Comparison of ENCODE assay signal across 15 cellular contexts in the genomic region with DNA sequence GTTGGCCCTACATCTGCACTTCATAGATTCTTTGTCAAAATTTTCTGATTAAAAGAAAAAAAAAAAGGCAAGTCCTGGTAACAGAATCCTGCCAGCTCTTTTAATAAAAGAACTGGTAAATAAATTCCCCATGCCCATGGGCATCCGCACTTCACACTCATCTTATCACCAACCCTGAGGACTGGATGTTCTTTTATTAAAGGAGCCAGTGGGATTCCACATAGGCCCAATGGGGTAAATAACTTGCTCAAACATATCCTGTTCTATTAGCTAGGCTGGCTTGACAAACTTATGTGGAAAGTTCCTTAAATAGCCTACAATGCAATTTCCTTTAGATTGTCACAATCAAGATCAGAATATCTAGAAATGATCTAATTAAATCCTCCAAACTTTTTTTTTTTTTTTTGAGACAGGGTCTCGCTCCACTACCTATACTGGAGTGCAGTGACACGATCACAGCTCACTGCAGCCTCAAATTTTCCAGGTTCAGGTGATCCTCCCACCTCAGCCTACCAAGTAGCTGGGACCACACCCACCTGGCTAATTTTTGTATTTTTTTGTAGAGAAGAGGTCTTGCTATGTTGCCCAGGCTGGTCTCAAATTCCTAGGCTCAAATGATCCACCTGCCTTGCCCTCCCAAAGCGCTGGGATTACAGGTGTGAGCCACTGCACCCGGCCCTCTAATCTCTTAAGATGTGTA.
DNase-seq lines count a peak whose midpoint lies in the region; ATAC-seq, FAIRE-seq and TF ChIP-seq lines count a peak whose summit lies in the region.
"Had no signal": no experiment of that assay in that cellular context is flagged by ENCODE, and none has a peak within 500 bp of the region (broad histone marks: within the 10 kb centered on the region; RNA-seq: fewer than 3 reads in every experiment).

No MANE protein-coding gene starts in this region.

- intact Hi-C loops in HepG2 (cut with micrococcal nuclease; ENCODE audit: unreplicated experiment): no loop called here

- H3K27me3 ChIP-seq in HepG2 (ENCODE audit: control insufficient read depth in 1 of 2, insufficient read depth in 2 of 2, low read length in 2 of 2): no peaks in the 10 kb centered on the region
- H3K27me3 ChIP-seq in subcutaneous abdominal adipose tissue (ENCODE audit: control insufficient read depth in 5 of 5, insufficient read depth in 4 of 5, low read length in 5 of 5): no peaks in the 10 kb centered on the region
- H3K27me3 ChIP-seq: BE2C had no signal

- TF ChIP-seq RAD21 in A549 (conservative IDR thresholded peaks at IDR 0.05 in 1 of 2, IDR thresholded peaks at IDR 0.05 in 1 of 2) (no peak), HepG2 (CRISPR knock-in tag; IDR thresholded peaks at IDR 0.05) (no peak)

- H3K9ac ChIP-seq in HepG2 (ENCODE audit: insufficient read depth, low read depth, low read length) (peak overlapping the region; percentile 70), subcutaneous abdominal adipose tissue (ENCODE audit: low read length in 5 of 5) (no peak overlapping the region)
- H3K9ac ChIP-seq: KMS-11 had no signal

- TF ChIP-seq POLR2A in A549 (IDR thresholded peaks at IDR 0.05; ENCODE audit: low read length) (no peak), HepG2 (IDR thresholded peaks at IDR 0.05; ENCODE audit: insufficient read depth in 1 of 2, low read depth in 2 of 2, low read length in 2 of 2) (no peak)

- no TSS peak for BruUV-seq in HepG2 (replicated peaks; lab: Mats Ljungman, UMichigan)

- H2AFZ ChIP-seq in HepG2 (ENCODE audit: low read length): no peak overlapping the region

- H3K79me2 ChIP-seq in HepG2 (ENCODE audit: insufficient read depth, low read length): no peaks in the 10 kb centered on the region

- H3K27ac ChIP-seq in A549: peak overlapping the region; percentile 74 to 82
- H3K27ac ChIP-seq in VCaP: peak overlapping the region; percentile 80
- H3K27ac ChIP-seq in HepG2 (ENCODE audit: extremely low read length, insufficient read depth, low read length): peak overlapping the region; percentile 99
- H3K27ac ChIP-seq in subcutaneous abdominal adipose tissue (ENCODE audit: low read depth, low read length): peak overlapping the region; percentile 37
- H3K27ac ChIP-seq: KMS-11 had no signal

- H3K9me3 ChIP-seq in A549 (no peaks in the 10 kb centered on the region), HepG2 (ENCODE audit: low read length) (no peaks in the 10 kb centered on the region), subcutaneous abdominal adipose tissue (ENCODE audit: control insufficient read depth in 5 of 5, low read length in 5 of 5) (no peaks in the 10 kb centered on the region)
- H3K9me3 ChIP-seq: BE2C had no signal

- in situ Hi-C loops in HepG2 (cut with HindIII; ENCODE audit: extremely low pct_ligation_motif_present, low pct_unique_long_range_greater_than_20kb): no loop called here

- WGBS in A549 (ENCODE audit: missing lambda C conversion rate): 50% methylated on average over 5 of the region's 5 CpGs
- WGBS in HepG2 (ENCODE audit: low lambda C conversion rate): 37% methylated on average over 5 of the region's 5 CpGs

- peaks cover 52% of the 10 kb centered on the region for H3K4me1 ChIP-seq in A549
- H3K4me1 ChIP-seq in HepG2 (ENCODE audit: insufficient read depth, low read length): peaks cover 81% of the 10 kb centered on the region
- peaks cover 13 to 46% (median 40%) of the 10 kb centered on the region in 5 donors for H3K4me1 ChIP-seq in subcutaneous abdominal adipose tissue (ENCODE audit: control insufficient read depth in 5 of 5, insufficient read depth in 5 of 5, low read length in 5 of 5)
- H3K4me1 ChIP-seq: BE2C had no signal

- H3K36me3 ChIP-seq in HepG2 (replicated peaks in 1 of 2; ENCODE audit: control insufficient read depth in 1 of 2, insufficient read depth in 2 of 2, low read length in 2 of 2) (no peaks in the 10 kb centered on the region), subcutaneous abdominal adipose tissue (ENCODE audit: control insufficient read depth in 5 of 5, insufficient read depth in 5 of 5, low read length in 5 of 5) (no peaks in the 10 kb centered on the region)
- H3K36me3 ChIP-seq: BE2C had no signal

- FAIRE-seq in A549 (lab: Jason Lieb, UNC) (no peak), HepG2 (lab: Jason Lieb, UNC) (no peak)
- FAIRE-seq: H1 had no signal

- no peak overlapping the region for H3K4me3 ChIP-seq in A549
- H3K4me3 ChIP-seq in HepG2 (replicated peaks in 1 of 3; ENCODE audit: insufficient read depth in 1 of 3, low read depth in 2 of 3, low read length in 3 of 3): peak overlapping the region in 1 of 3 experiments; percentile 1; a peak in 1 of 6 replicates
- H3K4me3 ChIP-seq in subcutaneous abdominal adipose tissue (ENCODE audit: low read depth in 1 of 5, low read length in 5 of 5): no peak overlapping the region

- ATAC-seq in A549 (no peak), HepG2 (peak; percentile 3; the same call in 1 of the 3 replicates)
- ATAC-seq: PC-3 had no signal

- TF ChIP-seq EP300 in A549 (IDR thresholded peaks at IDR 0.05) (no peak), HepG2 (IDR thresholded peaks at IDR 0.05; ENCODE audit: low read depth in 2 of 2, low read length in 2 of 2) (no peak), HepG2 (CRISPR knock-in tag; IDR thresholded peaks at IDR 0.05; ENCODE audit: borderline replicate concordance) (no peak)

- POLR2A ChIA-PET in A549 (lab: Yijun Ruan, JAX): interaction anchor here (1.0 kb wide), 1 partner anchor 15 kb away, joined by 3 read pairs; no protein-coding TSS in a partner anchor
- POLR2A ChIA-PET in HepG2 (lab: Yijun Ruan, JAX): interaction anchor here (1.0 to 4.1 kb wide), 21 partner anchors 9 to 382 kb away, joined by 3 to 91 read pairs (median 7); no protein-coding TSS in a partner anchor
- POLR2A ChIA-PET in HEK293T (lab: Yijun Ruan, JAX): no interaction called here

- DNase-seq in A549 (ENCODE audit: low read depth in 1 of 2, low spot score in 1 of 2) (no peak), HepG2 (ENCODE audit: low spot score) (peak; percentile 10), HEK293T (ENCODE audit: extremely low spot score) (no peak), pons (ENCODE audit: low spot score) (no peak), NCI-H146 treated with DMSO at 0.1 percent for 48 hours (lab: John Stamatoyannopoulos, UW; ENCODE audit: unreplicated experiment) (no peak)
- DNase-seq: BE2C; CD8-positive, alpha-beta memory T cell; DMS 273 treated with DMSO at 0.1 percent for 48 hours; NCI-H187; NCI-H446 had no signal

- H4K20me1 ChIP-seq in HepG2 (ENCODE audit: insufficient read depth, low read length): no peaks in the 10 kb centered on the region

- CTCF ChIA-PET in A549 (lab: Yijun Ruan, JAX) (interaction anchor here (0.7 to 2.4 kb wide), 8 partner anchors 9 to 237 kb away, joined by 3 to 11 read pairs (median 5); no protein-coding TSS in a partner anchor), HepG2 (lab: Yijun Ruan, JAX; ENCODE audit: low intra/inter-chr PET ratio, low total read pairs) (interaction anchor here (1.7 kb wide), 1 partner anchor 38 kb away, joined by 6 read pairs; no protein-coding TSS in a partner anchor), HEK293T (lab: Yijun Ruan, JAX) (interaction anchor here (1.1 kb wide), 1 partner anchor 21 kb away, joined by 3 read pairs; no protein-coding TSS in a partner anchor)

- H3K4me2 ChIP-seq in A549: peak overlapping the region; percentile 74
- H3K4me2 ChIP-seq in HepG2 (ENCODE audit: low read depth, low read length): peak overlapping the region; percentile 73
- H3K4me2 ChIP-seq: KMS-11 had no signal

- no peak for TF ChIP-seq CTCF in A549 (IDR thresholded peaks at IDR 0.05)
- no peak for TF ChIP-seq CTCF in VCaP (conservative IDR thresholded peaks at IDR 0.05)
- no peak for TF ChIP-seq CTCF in HepG2 (CRISPR knock-in tag; IDR thresholded peaks at IDR 0.05)

TF ChIP-seq in A549, 52 proteins besides CTCF, POLR2A, EP300 and RAD21 (continues in another document):
- TF ChIP-seq, protein P1, sequence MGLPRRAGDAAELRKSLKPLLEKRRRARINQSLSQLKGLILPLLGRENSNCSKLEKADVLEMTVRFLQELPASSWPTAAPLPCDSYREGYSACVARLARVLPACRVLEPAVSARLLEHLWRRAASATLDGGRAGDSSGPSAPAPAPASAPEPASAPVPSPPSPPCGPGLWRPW (IDR thresholded peaks at IDR 0.05): no peak
- TF ChIP-seq MAZ (IDR thresholded peaks at IDR 0.05; ENCODE audit: borderline replicate concordance, low read depth, low read length) (no peak), ZFP36 (IDR thresholded peaks at IDR 0.05; ENCODE audit: borderline replicate concordance, partially characterized antibody) (no peak), SREBF2 (IDR thresholded peaks at IDR 0.05) (no peak)
- TF ChIP-seq, protein P2, sequence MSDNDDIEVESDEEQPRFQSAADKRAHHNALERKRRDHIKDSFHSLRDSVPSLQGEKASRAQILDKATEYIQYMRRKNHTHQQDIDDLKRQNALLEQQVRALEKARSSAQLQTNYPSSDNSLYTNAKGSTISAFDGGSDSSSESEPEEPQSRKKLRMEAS (IDR thresholded peaks at IDR 0.05): no peak

TF ChIP-seq in HepG2, 621 proteins besides CTCF, POLR2A, EP300 and RAD21 (continues in another document):
- 0 out of 2 replicates have a peak, but pooled peaks have one; percentile 72 for TF ChIP-seq KLF12 (CRISPR knock-in tag; IDR thresholded peaks at IDR 0.05; ENCODE audit: borderline replicate concordance)

TF ChIP-seq in HEK293T, 16 proteins besides CTCF, POLR2A, EP300 and RAD21:
- TF ChIP-seq L3MBTL2 (conservative IDR thresholded peaks at IDR 0.05) (no peak), FOXM1 (IDR thresholded peaks at IDR 0.05; ENCODE audit: borderline replicate concordance) (no peak), SUZ12 (IDR thresholded peaks at IDR 0.05) (no peak), HDGF (IDR thresholded peaks at IDR 0.05; ENCODE audit: borderline replicate concordance) (no peak), FOXK2 (IDR thresholded peaks at IDR 0.05) (no peak), ELF4 (IDR thresholded peaks at IDR 0.05) (no peak), LEF1 (IDR thresholded peaks at IDR 0.05; ENCODE audit: borderline replicate concordance) (no peak), BHLHE40 (IDR thresholded peaks at IDR 0.05; ENCODE audit: borderline replicate concordance) (no peak), TARDBP (IDR thresholded peaks at IDR 0.05) (no peak)
TF ChIP-seq in HEK293T: peak in this region for 0.

Comparison
In these comparisons a context has a peak if more than half of its experiments do, and no peak if none do; other contexts are left out.
1. H3K27ac ChIP-seq: peak in every context shown above with its lines; median percentile 99 in HepG2; 80 in VCaP; 78 in A549; 37 in subcutaneous abdominal adipose tissue.